In the genomic region with DNA sequence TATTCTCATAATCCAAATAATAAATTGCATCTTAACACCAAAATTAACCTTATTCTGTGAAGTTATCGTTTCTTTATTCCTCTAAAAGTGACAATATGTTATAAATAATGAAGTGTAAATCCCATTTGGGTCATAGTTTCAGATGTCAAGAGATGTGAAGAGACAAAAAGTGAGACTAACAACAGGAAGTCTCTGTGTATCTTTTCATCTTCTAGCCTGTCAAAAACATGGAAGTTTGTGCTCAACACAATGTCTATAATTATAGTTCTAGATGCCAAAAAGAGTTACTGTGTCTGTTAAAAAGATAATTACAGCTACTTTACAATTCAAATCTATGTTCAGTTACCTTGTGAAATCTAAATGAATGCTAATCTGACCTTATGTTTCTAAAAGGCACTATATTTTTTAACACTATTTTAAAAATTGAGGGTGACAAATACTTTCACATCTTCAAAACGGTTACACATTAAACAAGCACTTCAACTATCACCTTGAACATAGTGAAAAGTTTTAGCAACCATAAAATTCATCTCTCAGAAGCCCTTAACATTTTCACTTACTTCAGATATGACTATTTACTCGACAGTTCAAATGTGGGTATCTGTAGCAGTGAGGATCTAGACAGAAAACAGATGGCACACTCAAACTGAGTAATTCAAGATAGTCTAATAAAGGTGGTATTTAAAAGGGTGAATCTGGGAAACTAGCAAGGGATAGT, we compare ENCODE assay signal across 23 cellular contexts.
DNase-seq lines count a peak whose midpoint lies in the region; ATAC-seq, FAIRE-seq and TF ChIP-seq lines count a peak whose summit lies in the region.
"Had no signal": no experiment of that assay in that cellular context is flagged by ENCODE, and none has a peak within 500 bp of the region (broad histone marks: within the 10 kb centered on the region; RNA-seq: fewer than 3 reads in every experiment).

No MANE protein-coding gene starts in this region.

- no peaks in the 10 kb centered on the region for H3K36me3 ChIP-seq in neural progenitor cell
- H3K36me3 ChIP-seq: sigmoid colon, SJCRH30 had no signal

- peak; percentile 91 for ATAC-seq in GM19452 (IDR thresholded peaks at IDR 0.05; ENCODE audit: unreplicated experiment)
- ATAC-seq in HG02840 (IDR thresholded peaks at IDR 0.05; ENCODE audit: low FRiP score, unreplicated experiment): peak; percentile 79
- ATAC-seq in HG03378 (IDR thresholded peaks at IDR 0.05; ENCODE audit: unreplicated experiment): peak; percentile 69
- no peak for ATAC-seq in GM19324 (IDR thresholded peaks at IDR 0.05; ENCODE audit: low FRiP score, unreplicated experiment)
- no peak for ATAC-seq in natural killer cell treated with Interleukin-12 subunit alpha and Interleukin-12 subunit beta and Interleukin-15 and Interleukin-18, amount 100 ng/mL, for 72 hours
- ATAC-seq: A549, HepG2, mucosa of descending colon had no signal

- H3K4me3 ChIP-seq in neural progenitor cell: no peak overlapping the region
- H3K4me3 ChIP-seq: A549, mucosa of descending colon, sigmoid colon, SJCRH30 had no signal

- no peaks in the 10 kb centered on the region for H3K27me3 ChIP-seq in neural progenitor cell
- H3K27me3 ChIP-seq: sigmoid colon, SJCRH30 had no signal

- FAIRE-seq in GM18507 (lab: Jason Lieb, UNC): peak; percentile 55
- FAIRE-seq: A549, endometrium, HepG2 had no signal

- no peaks in the 10 kb centered on the region for H3K4me1 Mint-ChIP-seq in neural progenitor cell
- no peaks in the 10 kb centered on the region for H3K4me1 Mint-ChIP-seq in natural killer cell treated with Interleukin-12 subunit alpha and Interleukin-12 subunit beta and Interleukin-15 and Interleukin-18, amount 100 ng/mL, for 72 hours (ENCODE audit: low read depth in 2 of 2)

- H3K27ac Mint-ChIP-seq in neural progenitor cell: no peak overlapping the region
- no peak overlapping the region for H3K27ac Mint-ChIP-seq in natural killer cell treated with Interleukin-12 subunit alpha and Interleukin-12 subunit beta and Interleukin-15 and Interleukin-18, amount 100 ng/mL, for 72 hours

- no peaks in the 10 kb centered on the region for H3F3A ChIP-seq in neural progenitor cell (ENCODE audit: low read depth)

- H3K9ac ChIP-seq in neural progenitor cell: no peak overlapping the region

- no peaks in the 10 kb centered on the region for H3K79me2 ChIP-seq in neural progenitor cell (ENCODE audit: low read depth)

- no peaks in the 10 kb centered on the region for H4K20me1 ChIP-seq in neural progenitor cell (ENCODE audit: low read depth)

- TF ChIP-seq CTCF in neural progenitor cell (IDR thresholded peaks at IDR 0.05): no peak

- no peaks in the 10 kb centered on the region for H3K4me1 ChIP-seq in neural progenitor cell
- H3K4me1 ChIP-seq: A549, sigmoid colon, SJCRH30 had no signal

- H3K9me3 ChIP-seq in neural progenitor cell (ENCODE audit: low read depth): no peaks in the 10 kb centered on the region
- H3K9me3 ChIP-seq: A549, mucosa of descending colon, SJCRH30 had no signal

- no peak overlapping the region for H3K4me2 ChIP-seq in neural progenitor cell
- H3K4me2 ChIP-seq: A549 had no signal

- no peak overlapping the region for H3K4me3 Mint-ChIP-seq in neural progenitor cell
- H3K4me3 Mint-ChIP-seq in natural killer cell treated with Interleukin-12 subunit alpha and Interleukin-12 subunit beta and Interleukin-15 and Interleukin-18, amount 100 ng/mL, for 72 hours: no peak overlapping the region

- H3K36me3 Mint-ChIP-seq in neural progenitor cell: no peaks in the 10 kb centered on the region
- H3K36me3 Mint-ChIP-seq in natural killer cell treated with Interleukin-12 subunit alpha and Interleukin-12 subunit beta and Interleukin-15 and Interleukin-18, amount 100 ng/mL, for 72 hours: no peaks in the 10 kb centered on the region

- H2AFZ ChIP-seq in neural progenitor cell (replicated peaks): no peak overlapping the region

- DNase-seq in GM18507 (ENCODE audit: extremely low spot score, insufficient read length, low read depth) (no peak), neural progenitor cell (ENCODE audit: low spot score) (no peak), Ammon's horn (ENCODE audit: low spot score) (no peak)
- no peak for DNase-seq in natural killer cell treated with Interleukin-12 subunit alpha and Interleukin-12 subunit beta and Interleukin-15 and Interleukin-18, amount 100 ng/mL, for 72 hours (ENCODE audit: low spot score)
- DNase-seq: activated CD4-positive, CD25-positive, alpha-beta regulatory T cell treated with anti-CD3 and anti-CD28 coated beads, Interleukin-2, amount 50 U/mL, for 72 hours; aorta; DMS79 treated with DMSO at 0.1 percent for 48 hours; GOT3; mucosa of descending colon; NCI-H187 treated with DMSO at 0.1 percent for 48 hours; occipital lobe; sigmoid colon; SJCRH30; stimulated activated CD4-positive, alpha-beta T cell treated with anti-CD3 and anti-CD28 coated beads, Interleukin-1b, Interleukin-23, amount 100 ng/mL, for 48 hours; T-helper 9 cell had no signal

- H3K9me3 Mint-ChIP-seq in neural progenitor cell: no peaks in the 10 kb centered on the region
- H3K9me3 Mint-ChIP-seq in natural killer cell treated with Interleukin-12 subunit alpha and Interleukin-12 subunit beta and Interleukin-15 and Interleukin-18, amount 100 ng/mL, for 72 hours: peaks cover 9% of the 10 kb centered on the region

- H3K27ac ChIP-seq in neural progenitor cell: no peak overlapping the region
- H3K27ac ChIP-seq: A549, C4-2B, sigmoid colon, SJCRH30 had no signal

- no peaks in the 10 kb centered on the region for H3K27me3 Mint-ChIP-seq in neural progenitor cell (ENCODE audit: insufficient read depth, low read depth)
- H3K27me3 Mint-ChIP-seq in natural killer cell treated with Interleukin-12 subunit alpha and Interleukin-12 subunit beta and Interleukin-15 and Interleukin-18, amount 100 ng/mL, for 72 hours: no peaks in the 10 kb centered on the region

Comparison
In these comparisons a context has a peak if more than half of its experiments do, and no peak if none do; other contexts are left out.
1. ATAC-seq: peak in GM19452 (single experiment), HG02840 (single experiment) and HG03378 (single experiment); none in GM19324 (single experiment) and natural killer cell treated with Interleukin-12 subunit alpha and Interleukin-12 subunit beta and Interleukin-15 and Interleukin-18, amount 100 ng/mL, for 72 hours (0 of 2).